ENCODE assay signal across 30 cellular contexts in the genomic region with DNA sequence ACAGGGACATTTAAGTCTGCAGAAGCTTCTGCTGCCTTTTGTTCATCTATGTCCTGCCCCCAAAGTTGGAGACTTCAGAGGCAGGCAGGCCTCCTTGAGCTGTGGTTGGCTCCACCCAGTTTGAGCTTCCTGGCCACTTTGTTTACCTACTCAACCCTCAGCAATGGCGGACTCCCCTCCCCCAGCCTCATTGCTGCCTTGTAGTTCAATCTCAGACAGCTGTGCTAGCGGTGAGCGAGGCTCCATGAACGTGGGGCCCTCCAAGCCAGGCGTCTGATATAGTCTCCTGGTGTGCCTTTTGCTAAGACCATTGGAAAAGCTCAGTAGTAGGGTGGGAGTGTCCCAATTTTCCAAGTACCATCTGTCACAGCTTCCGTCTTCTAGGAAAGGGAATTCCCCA.
DNase-seq lines count a peak whose midpoint lies in the region; ATAC-seq, FAIRE-seq and TF ChIP-seq lines count a peak whose summit lies in the region.
"Had no signal": no experiment of that assay in that cellular context is flagged by ENCODE, and none has a peak within 500 bp of the region (broad histone marks: within the 10 kb centered on the region; RNA-seq: fewer than 3 reads in every experiment).

No MANE protein-coding gene starts in this region.

- DNase-seq in islet precursor cell (peak; percentile 20), kidney (peak; percentile 56), NCI-H748 (lab: John Stamatoyannopoulos, UW; ENCODE audit: unreplicated experiment) (no peak)
- DNase-seq: 8988T; ACHN; AML-193; BE2C; C1 segment of cervical spinal cord; Caco-2; Calu3; CD4-positive, alpha-beta memory T cell; CD4-positive, alpha-beta T cell; CD8-positive, alpha-beta memory T cell; CD8-positive, alpha-beta T cell; COR-L47; DMS 273 treated with DMSO at 0.1 percent for 48 hours; DMS153; DMS53; DMS79; DMS79 treated with DMSO at 0.1 percent for 48 hours; DND-41; EL had no signal

- FAIRE-seq in kidney (lab: Jason Lieb, UNC): no peak
- FAIRE-seq: A204.1, A549, D721Med had no signal

- no peak overlapping the region for H3K9ac ChIP-seq in kidney (ENCODE audit: low read length in 2 of 2)
- H3K9ac ChIP-seq: BLaER1; BLaER1 treated with 17β-estradiol and CSF1 and Interleukin-3, amounts not matched to agents 10 nM and 100 nM had no signal

- H3K9me3 ChIP-seq in kidney (ENCODE audit: control insufficient read depth in 1 of 2, low read length in 2 of 2): peaks cover 0 to 1% of the 10 kb centered on the region in 2 donors
- H3K9me3 ChIP-seq: BE2C had no signal

- no peak overlapping the region for H3K27ac ChIP-seq in kidney (ENCODE audit: low read depth in 2 of 2, low read length in 2 of 2)
- H3K27ac ChIP-seq: 22Rv1; A549; BLaER1; BLaER1 treated with 17β-estradiol and CSF1 and Interleukin-3, amounts not matched to agents 10 nM and 100 nM; C4-2B had no signal

- H3K4me3 ChIP-seq in kidney (ENCODE audit: low read length in 2 of 2): no peak overlapping the region
- H3K4me3 ChIP-seq: A549; BLaER1; BLaER1 treated with 17β-estradiol and CSF1 and Interleukin-3, amounts not matched to agents 10 nM and 100 nM had no signal

- no peaks in the 10 kb centered on the region for H3K36me3 ChIP-seq in kidney (ENCODE audit: control insufficient read depth in 1 of 2, insufficient read depth in 2 of 2, low read length in 2 of 2)
- H3K36me3 ChIP-seq: BE2C, BLaER1 had no signal

- no peak for ATAC-seq in GM18498 (IDR thresholded peaks at IDR 0.05; ENCODE audit: unreplicated experiment)
- ATAC-seq: A549; CD8-positive, alpha-beta T cell had no signal

- intact Hi-C loops in kidney (cut with DNase I): no loop called here

- no peak for TF ChIP-seq CTCF in kidney (IDR thresholded peaks at IDR 0.05; ENCODE audit: borderline replicate concordance, extremely low read depth, insufficient read depth)

- H3K4me1 ChIP-seq in kidney (ENCODE audit: control insufficient read depth in 1 of 2, insufficient read depth in 1 of 2, low read depth in 1 of 2, low read length in 2 of 2): no peaks in the 10 kb centered on the region
- H3K4me1 ChIP-seq: A549; BE2C; BLaER1; BLaER1 treated with 17β-estradiol and CSF1 and Interleukin-3, amounts not matched to agents 10 nM and 100 nM; Caco-2 had no signal
